ENCODE assay signal across 32 cellular contexts in the genomic region with DNA sequence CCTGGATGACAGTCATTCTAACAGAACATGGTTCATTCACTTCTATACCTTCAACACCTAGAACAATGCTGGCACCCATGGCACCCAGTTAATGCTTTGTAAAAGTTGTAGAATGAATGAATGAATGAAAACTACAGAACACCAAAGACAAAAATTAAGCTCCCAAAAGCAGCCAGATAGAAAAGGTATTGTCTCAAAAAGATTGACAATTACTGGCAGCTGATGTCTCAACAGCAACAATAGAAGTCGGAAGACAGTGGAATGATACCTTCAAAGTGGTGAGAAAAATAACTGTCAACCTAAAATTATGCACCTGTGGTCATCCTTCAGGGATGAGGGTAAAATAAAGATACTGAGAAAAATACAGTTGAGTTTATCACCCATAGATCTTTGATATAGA. TPM values are rescaled to one million over a fixed set of nuclear protein-coding genes. Genes with fewer than 3 reads are reported as not detected.
"Had no signal": no experiment of that assay in that cellular context is flagged by ENCODE, and none has a peak within 500 bp of the region (broad histone marks: within the 10 kb centered on the region; RNA-seq: fewer than 3 reads in every experiment).

No MANE protein-coding gene starts in this region.

- H3K9me3 ChIP-seq: neutrophil, ovary, psoas muscle, spleen, suprapubic skin, testis, tibial artery, transverse colon, upper lobe of right lung, uterus had no signal

- H3K27me3 ChIP-seq: ovary, testis, uterus had no signal

- H3K9ac ChIP-seq: parathyroid adenoma had no signal

- ATAC-seq: naive thymus-derived CD8-positive, alpha-beta T cell; natural killer cell treated with Interleukin-12 subunit alpha and Interleukin-12 subunit beta and Interleukin-15 and Interleukin-18, amount 100 ng/mL, for 72 hours; psoas muscle; right cardiac atrium; sciatic nerve; stimulated activated memory B cell treated with anti-CD40 and anti-IgM and Interleukin-4, amounts not matched to agents 10 μg/mL and 1 μg/mL and 100 μg/mL, for 72 hours; stimulated activated naive CD8-positive, alpha-beta T cell treated with anti-CD3 and anti-CD28 coated beads, Interleukin-15, amount 100 ng/mL, for 72 hours; stimulated activated naive CD8-positive, alpha-beta T cell treated with anti-CD3 and anti-CD28 coated beads, Interleukin-15, Interleukin-2, amounts not matched to agents 100 U/mL and 50 U/mL, for 24 hours; upper lobe of right lung had no signal

- H3K79me2 ChIP-seq: parathyroid adenoma had no signal

- H3K4me2 ChIP-seq: smooth muscle cell had no signal

- DNase-seq: naive thymus-derived CD8-positive, alpha-beta T cell; nephron progenitor cell; nucleus accumbens; ovary; posterior cingulate gyrus; psoas muscle; spleen; stimulated activated CD4-positive, alpha-beta T cell treated with anti-CD3 and anti-CD28 coated beads, Interleukin-12 subunit alpha, Interleukin-12 subunit beta, amount 100 ng/mL, for 4 hours; stimulated activated CD4-positive, alpha-beta T cell treated with anti-CD3 and anti-CD28 coated beads, Interleukin-1b, Interleukin-23, amount 100 ng/mL, for 48 hours; stimulated activated CD4-positive, alpha-beta T cell treated with anti-CD3 and anti-CD28 coated beads, Interleukin-4, amount 100 ng/mL, for 1 hour; stimulated activated CD4-positive, alpha-beta T cell treated with anti-CD3 and anti-CD28 coated beads, Interleukin-4, amount 100 ng/mL, for 4 hours; stimulated activated CD8-positive, alpha-beta memory T cell treated with anti-CD3 and anti-CD28 coated beads, Interleukin-4, amount 100 ng/mL, for 48 hours; stimulated activated naive CD4-positive, alpha-beta T cell; stimulated activated naive CD8-positive, alpha-beta T cell treated with anti-CD3 and anti-CD28 coated beads, Interleukin-15, amount 100 ng/mL, for 72 hours; stimulated activated naive CD8-positive, alpha-beta T cell treated with anti-CD3 and anti-CD28 coated beads, Interleukin-15, Interleukin-2, amounts not matched to agents 100 U/mL and 50 U/mL, for 24 hours; substantia nigra; testis; tibial artery; transverse colon; upper lobe of right lung; uterus had no signal

- H3K4me1 ChIP-seq: parathyroid adenoma, psoas muscle, testis, tibial artery, upper lobe of right lung, uterus had no signal

- H3K36me3 ChIP-seq: ovary, spleen, suprapubic skin, tibial artery, transverse colon, upper lobe of right lung, uterus had no signal

- H3K4me3 ChIP-seq: ovary, psoas muscle, skin epidermis, smooth muscle cell, spleen, suprapubic skin, testis, tibial artery, transverse colon, upper lobe of right lung, uterus had no signal

- H3K27ac ChIP-seq: neutrophil, ovary, parathyroid adenoma, psoas muscle, skin epidermis, spleen, suprapubic skin, testis, tibial artery, transverse colon, upper lobe of right lung, uterus had no signal

- H2AFZ ChIP-seq: parathyroid adenoma had no signal

RNA-seq across cellular contexts. Expression of a gene that starts 4.9 kb away (rescaled TPM):
- total RNA-seq: naive thymus-derived CD8-positive, alpha-beta T cell; natural killer cell treated with Interleukin-12 subunit alpha and Interleukin-12 subunit beta and Interleukin-15 and Interleukin-18, amount 100 ng/mL, for 72 hours; neural crest cell; progenitor cell of endocrine pancreas; smooth muscle cell had no signal
- polyA plus RNA-seq: naive thymus-derived CD8-positive, alpha-beta T cell had no signal
